In genomic region chr1:92701147-92701546, GRCh38 we compare ENCODE assay signal across 22 cellular contexts.
DNase-seq lines count a peak whose midpoint lies in the region; ATAC-seq and TF ChIP-seq lines count a peak whose summit lies in the region.
"Had no signal": no experiment of that assay in that cellular context is flagged by ENCODE, and none has a peak within 500 bp of the region (broad histone marks: within the 10 kb centered on the region; RNA-seq: fewer than 3 reads in every experiment).

No MANE protein-coding gene starts in this region.

- no peak overlapping the region for H4K91ac ChIP-seq in mesenchymal stem cell (ENCODE audit: low read length)

- no peak overlapping the region for H3K4ac ChIP-seq in mesenchymal stem cell (ENCODE audit: low read depth in 1 of 2, low read length in 2 of 2)

- H3K36me3 ChIP-seq in mesenchymal stem cell (ENCODE audit: control insufficient read depth in 1 of 2, insufficient read depth in 2 of 2, low read depth in 1 of 2, low read length in 2 of 2) (peaks cover 0 to 5% of the 10 kb centered on the region in 2 experiments), aorta (ENCODE audit: control insufficient read depth in 1 of 2, insufficient read depth in 2 of 2, low read length in 1 of 2) (no peaks in the 10 kb centered on the region)
- H3K36me3 ChIP-seq: suprapubic skin had no signal

- no peak overlapping the region for H2AFZ ChIP-seq in mesenchymal stem cell (ENCODE audit: low read depth, low read length)

- no peak overlapping the region for H3K18ac ChIP-seq in mesenchymal stem cell (ENCODE audit: low read depth in 1 of 2, low read length in 2 of 2)

- H3K9me3 ChIP-seq in mesenchymal stem cell (ENCODE audit: control insufficient read depth, low read length) (no peaks in the 10 kb centered on the region), aorta (ENCODE audit: control insufficient read depth, low read length) (no peaks in the 10 kb centered on the region)
- H3K9me3 ChIP-seq: suprapubic skin, vagina had no signal

- peaks cover 4% of the 10 kb centered on the region for H3K4me1 Mint-ChIP-seq in activated CD8-positive, alpha-beta memory T cell treated with anti-CD3 and anti-CD28 coated beads, Interleukin-2, amount 10 ng/mL, durations not matched to agents 7 days and 5 days

- H3K79me1 ChIP-seq in mesenchymal stem cell (replicated peaks; ENCODE audit: low read length, poor library complexity, severe bottlenecking) = peaks cover 9% of the 10 kb centered on the region

- no peaks in the 10 kb centered on the region for H3K9me3 Mint-ChIP-seq in activated CD8-positive, alpha-beta memory T cell treated with anti-CD3 and anti-CD28 coated beads, Interleukin-2, amount 10 ng/mL, durations not matched to agents 7 days and 5 days (ENCODE audit: low read depth)
- H3K9me3 Mint-ChIP-seq: activated T-helper 1 cell treated with anti-CD3 and anti-CD28 coated beads, Interleukin-12 subunit alpha, Interleukin-12 subunit beta, Interleukin-2, Interleukin-4 antibody, amounts not matched to agents 30 ng/mL and 10 ng/mL and 1 ng/mL, durations not matched to agents 14 hours and 24 hours and 36 hours; brain; CD4-positive, alpha-beta T cell had no signal

- no peak overlapping the region for H2BK120ac ChIP-seq in mesenchymal stem cell (ENCODE audit: low read depth, low read length)

- H3K27me3 Mint-ChIP-seq in activated CD8-positive, alpha-beta memory T cell treated with anti-CD3 and anti-CD28 coated beads, Interleukin-2, amount 10 ng/mL, durations not matched to agents 7 days and 5 days = peaks cover 42% of the 10 kb centered on the region
- H3K27me3 Mint-ChIP-seq: brain had no signal

- no peak overlapping the region for H3K14ac ChIP-seq in mesenchymal stem cell (ENCODE audit: low read length in 2 of 2)

- H2AK5ac ChIP-seq in mesenchymal stem cell (ENCODE audit: low read length, severe bottlenecking) = no peak overlapping the region

- WGBS in mesenchymal stem cell = 82% methylated on average over 1 of the region's 1 CpG
- WGBS in aorta, 2 donors = 57 to 67% methylated on average over 1 of the region's 1 CpG

- H4K8ac ChIP-seq in mesenchymal stem cell (ENCODE audit: low read length) = no peak overlapping the region

- no peak overlapping the region for H3K4me3 Mint-ChIP-seq in activated CD8-positive, alpha-beta memory T cell treated with anti-CD3 and anti-CD28 coated beads, Interleukin-2, amount 10 ng/mL, durations not matched to agents 7 days and 5 days
- H3K4me3 Mint-ChIP-seq: activated naive CD8-positive, alpha-beta T cell; activated T-helper 1 cell treated with anti-CD3 and anti-CD28 coated beads, Interleukin-12 subunit alpha, Interleukin-12 subunit beta, Interleukin-2, Interleukin-4 antibody, amounts not matched to agents 30 ng/mL and 10 ng/mL and 1 ng/mL, durations not matched to agents 14 hours and 24 hours and 36 hours; brain; CD4-positive, alpha-beta T cell had no signal

- no peak overlapping the region for H3K9ac ChIP-seq in mesenchymal stem cell (ENCODE audit: low read length)

- TF ChIP-seq CTCF in choroid plexus epithelial cell (conservative IDR thresholded peaks at IDR 0.05; ENCODE audit: low read depth, low read length) = no peak

- H3K27ac Mint-ChIP-seq in activated CD8-positive, alpha-beta memory T cell treated with anti-CD3 and anti-CD28 coated beads, Interleukin-2, amount 10 ng/mL, durations not matched to agents 7 days and 5 days = no peak overlapping the region
- H3K27ac Mint-ChIP-seq: activated naive CD8-positive, alpha-beta T cell; activated T-helper 1 cell treated with anti-CD3 and anti-CD28 coated beads, Interleukin-12 subunit alpha, Interleukin-12 subunit beta, Interleukin-2, Interleukin-4 antibody, amounts not matched to agents 30 ng/mL and 10 ng/mL and 1 ng/mL, durations not matched to agents 14 hours and 24 hours and 36 hours; brain; CD4-positive, alpha-beta T cell had no signal

- no peak for ATAC-seq in HG03439 (IDR thresholded peaks at IDR 0.05; ENCODE audit: unreplicated experiment)
- no peak for ATAC-seq in aorta (ENCODE audit: low FRiP score)
- ATAC-seq in HG03039 (IDR thresholded peaks at IDR 0.05; ENCODE audit: unreplicated experiment) = no peak
- ATAC-seq in activated CD8-positive, alpha-beta memory T cell treated with anti-CD3 and anti-CD28 coated beads, Interleukin-2, amount 10 ng/mL, durations not matched to agents 7 days and 5 days = no peak
- ATAC-seq: GM12878 had no signal

- H3K4me1 ChIP-seq in mesenchymal stem cell (ENCODE audit: control insufficient read depth, insufficient read depth, low read depth, low read length) (no peaks in the 10 kb centered on the region), aorta (ENCODE audit: control insufficient read depth in 1 of 2, insufficient read depth in 2 of 2, low read length in 2 of 2) (peaks cover 0 to 2% of the 10 kb centered on the region in 2 donors)
- H3K4me1 ChIP-seq: suprapubic skin, vagina had no signal

- H3K4me3 ChIP-seq in choroid plexus epithelial cell (ENCODE audit: low read depth, low read length) = no peak overlapping the region
- no peak overlapping the region for H3K4me3 ChIP-seq in mesenchymal stem cell (ENCODE audit: insufficient read depth in 1 of 2, low read depth in 1 of 2, low read length in 2 of 2)
- no peak overlapping the region for H3K4me3 ChIP-seq in aorta (ENCODE audit: low read length in 2 of 2)
- H3K4me3 ChIP-seq: GM12878, suprapubic skin, vagina had no signal

- H3K27ac ChIP-seq in mesenchymal stem cell (ENCODE audit: low read length, poor library complexity, severe bottlenecking) (no peak overlapping the region), aorta (ENCODE audit: low read depth in 1 of 2, low read length in 2 of 2) (no peak overlapping the region)
- H3K27ac ChIP-seq: suprapubic skin, vagina had no signal

- no peaks in the 10 kb centered on the region for H3K36me3 Mint-ChIP-seq in activated CD8-positive, alpha-beta memory T cell treated with anti-CD3 and anti-CD28 coated beads, Interleukin-2, amount 10 ng/mL, durations not matched to agents 7 days and 5 days

- H3K4me2 ChIP-seq in mesenchymal stem cell (ENCODE audit: low read length, poor library complexity, severe bottlenecking) = no peak overlapping the region

- no peak overlapping the region for H2BK12ac ChIP-seq in mesenchymal stem cell (ENCODE audit: low read length in 2 of 2)

- CTCF ChIA-PET in activated CD8-positive, alpha-beta memory T cell treated with anti-CD3 and anti-CD28 coated beads, Interleukin-2, amount 10 ng/mL, durations not matched to agents 7 days and 5 days (lab: Charles Lee) = interaction anchor here (0.8 to 1.1 kb wide), 2 partner anchors 10 to 117 kb away, joined by 3 read pairs; no protein-coding TSS in a partner anchor

- no peak overlapping the region for H3K23ac ChIP-seq in mesenchymal stem cell (ENCODE audit: low read length in 2 of 2)

- H3K27me3 ChIP-seq in mesenchymal stem cell (ENCODE audit: control insufficient read depth in 1 of 2, insufficient read depth in 1 of 2, low read length in 2 of 2) (no peaks in the 10 kb centered on the region), aorta (ENCODE audit: control insufficient read depth in 1 of 2, insufficient read depth in 2 of 2, low read length in 1 of 2) (no peaks in the 10 kb centered on the region)
- H3K27me3 ChIP-seq: suprapubic skin, vagina had no signal

- DNase-seq in AG20443 (ENCODE audit: low spot score) (peak; percentile 8), NCI-H82 (lab: John Stamatoyannopoulos, UW) (peak; percentile 61), choroid plexus epithelial cell (ENCODE audit: low read depth) (peak; percentile 73), mesenchymal stem cell (peak; percentile 6), aorta (no peak)
- no peak for DNase-seq in activated CD8-positive, alpha-beta memory T cell treated with anti-CD3 and anti-CD28 coated beads, Interleukin-2, amount 10 ng/mL, durations not matched to agents 7 days and 5 days
- DNase-seq: ACHN; activated CD4-positive, alpha-beta T cell treated with anti-CD3 and anti-CD28 coated beads for 48 hours; CD4-positive, alpha-beta T cell; H7; mammary epithelial cell; NCI-H1105 treated with DMSO at 0.1 percent for 48 hours; NCI-H69; occipital lobe had no signal

- intact Hi-C loops in aorta (cut with DNase I) = no loop called here

- H2BK15ac ChIP-seq in mesenchymal stem cell (ENCODE audit: low read depth, poor library complexity, severe bottlenecking) = no peak overlapping the region

- no peak overlapping the region for H2BK5ac ChIP-seq in mesenchymal stem cell (ENCODE audit: low read depth, low read length, poor library complexity, severe bottlenecking)

Comparison
In these comparisons a context has a peak if more than half of its experiments do, and no peak if none do; other contexts are left out.
1. DNase-seq: peak in AG20443 (single experiment), NCI-H82 (single experiment), choroid plexus epithelial cell (single experiment) and mesenchymal stem cell (single experiment); none in aorta (0 of 2) and activated CD8-positive, alpha-beta memory T cell treated with anti-CD3 and anti-CD28 coated beads, Interleukin-2, amount 10 ng/mL, durations not matched to agents 7 days and 5 days (single experiment).